Comparison of ENCODE assay signal across 15 cellular contexts in the genomic region with DNA sequence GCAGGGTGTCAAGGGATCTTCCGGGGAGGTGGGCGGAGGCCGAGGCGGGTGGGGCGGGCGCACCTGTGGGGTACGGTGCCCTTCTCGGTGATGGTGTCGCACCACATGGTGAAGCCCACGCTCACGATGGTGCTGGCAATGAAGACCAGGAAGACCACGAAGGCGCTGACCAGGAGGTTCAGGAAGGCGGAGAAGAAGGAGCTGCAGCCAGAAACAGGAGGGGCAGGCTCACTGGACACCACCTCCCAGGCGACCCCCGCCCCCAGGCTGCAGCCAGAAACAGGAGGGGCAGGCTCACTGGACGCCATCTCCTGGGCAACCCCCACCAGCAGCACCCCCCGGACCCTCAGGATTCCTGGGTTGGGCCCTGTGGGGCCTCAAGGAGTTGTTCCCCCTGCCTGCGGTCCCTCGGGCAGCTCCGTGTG. TPM values are rescaled to one million over a fixed set of nuclear protein-coding genes. Genes with fewer than 3 reads are reported as not detected.
DNase-seq lines count a peak whose midpoint lies in the region; TF ChIP-seq lines count a peak whose summit lies in the region.
"Had no signal": no experiment of that assay in that cellular context is flagged by ENCODE, and none has a peak within 500 bp of the region (broad histone marks: within the 10 kb centered on the region; RNA-seq: fewer than 3 reads in every experiment).

No MANE protein-coding gene starts in this region.

- H3K27me3 Mint-ChIP-seq in glutamatergic neuron (ENCODE audit: unreplicated experiment) (peaks cover 21% of the 10 kb centered on the region), MCF 10A (ENCODE audit: insufficient read depth, unreplicated experiment) (peaks cover 44% of the 10 kb centered on the region)

- H3K18ac ChIP-seq in neuronal stem cell (ENCODE audit: low read length) = no peak overlapping the region

- no peak overlapping the region for H3K27ac Mint-ChIP-seq in glutamatergic neuron (ENCODE audit: unreplicated experiment)
- H3K27ac Mint-ChIP-seq in MCF 10A (ENCODE audit: low read depth, unreplicated experiment) = no peak overlapping the region
- H3K27ac Mint-ChIP-seq: CD14-positive monocyte; CD8-positive, alpha-beta T cell had no signal

- DNase-seq in left ventricle myocardium inferior (peak; percentile 13), right atrium auricular region (ENCODE audit: low spot score) (no peak), glutamatergic neuron (peak; percentile 8), neuronal stem cell (ENCODE audit: low spot score) (no peak), mesenteric fat pad (ENCODE audit: low spot score) (no peak), NCI-H1417 treated with DMSO at 0.1 percent for 48 hours (lab: John Stamatoyannopoulos, UW) (no peak), MCF 10A (ENCODE audit: unreplicated experiment) (no peak)
- DNase-seq: CD8-positive, alpha-beta T cell; COR-L47; DMS153; GF-D8; IMR-90 had no signal

- TF ChIP-seq CTCF in left ventricle myocardium inferior (IDR thresholded peaks at IDR 0.05; ENCODE audit: borderline replicate concordance) (no peak), right atrium auricular region (IDR thresholded peaks at IDR 0.05) (no peak), glutamatergic neuron (IDR thresholded peaks at IDR 0.05; ENCODE audit: partially characterized antibody, unreplicated experiment) (no peak), MCF 10A (IDR thresholded peaks at IDR 0.05; ENCODE audit: unreplicated experiment) (no peak)

- H3K14ac ChIP-seq in neuronal stem cell (ENCODE audit: low read length) = peak overlapping the region; percentile 38

- H3K23ac ChIP-seq in neuronal stem cell (ENCODE audit: low read depth, low read length, poor library complexity) = peak overlapping the region; percentile 55

- no peak overlapping the region for H2AFZ ChIP-seq in neuronal stem cell (ENCODE audit: low read length)

- H2BK12ac ChIP-seq in neuronal stem cell (ENCODE audit: low read length) = no peak overlapping the region

- WGBS in neuronal stem cell (ENCODE audit: extremely low coverage in 2 of 2, insufficient read length in 2 of 2, insufficient replicate concordance in 1 of 2), 2 donors = no CpG with 5 or more reads among the region's 21 CpGs

- H4K91ac ChIP-seq in neuronal stem cell (ENCODE audit: low read depth, low read length, poor library complexity) = no peak overlapping the region

- no peak overlapping the region for H2BK5ac ChIP-seq in neuronal stem cell (ENCODE audit: low read length)

- H3K9ac ChIP-seq in neuronal stem cell (ENCODE audit: low read depth, low read length, poor library complexity) = no peak overlapping the region

- no peak overlapping the region for H3K4ac ChIP-seq in neuronal stem cell (ENCODE audit: low read length)

- H2AK5ac ChIP-seq in neuronal stem cell (ENCODE audit: low read depth, low read length) = no peak overlapping the region

- no peaks in the 10 kb centered on the region for H3K36me3 ChIP-seq in left ventricle myocardium inferior
- H3K36me3 ChIP-seq in right atrium auricular region = no peaks in the 10 kb centered on the region
- H3K36me3 ChIP-seq in neuronal stem cell (replicated peaks in 1 of 2; ENCODE audit: control insufficient read depth in 2 of 2, insufficient read depth in 2 of 2, low read length in 2 of 2) = no peaks in the 10 kb centered on the region

- H3K27me3 ChIP-seq in left ventricle myocardium inferior (ENCODE audit: low read depth) (peaks cover 78% of the 10 kb centered on the region), right atrium auricular region (no peaks in the 10 kb centered on the region), neuronal stem cell (ENCODE audit: control insufficient read depth in 3 of 3, insufficient read depth in 3 of 3, low read depth in 1 of 3, low read length in 3 of 3) (peaks cover 0 to 11% (median 3%) of the 10 kb centered on the region in 3 experiments)

- peaks cover 2% of the 10 kb centered on the region for H3K79me1 ChIP-seq in neuronal stem cell (ENCODE audit: low read depth, low read length)

- H3K4me3 ChIP-seq in left ventricle myocardium inferior (no peak overlapping the region), right atrium auricular region (no peak overlapping the region), neuronal stem cell (ENCODE audit: low read length in 2 of 2) (no peak overlapping the region)

- CTCF ChIA-PET in MCF 10A (lab: Yijun Ruan, JAX) = no interaction called here

- no peak overlapping the region for H4K8ac ChIP-seq in neuronal stem cell (ENCODE audit: low read depth, low read length)

- H3K4me2 ChIP-seq in neuronal stem cell (ENCODE audit: insufficient read depth, low read length, poor library complexity, severe bottlenecking) = no peak overlapping the region

- POLR2A ChIA-PET in MCF 10A (lab: Yijun Ruan, JAX) = no interaction called here

- intact Hi-C loops in left ventricle myocardium inferior (cut with micrococcal nuclease) = no loop called here
- intact Hi-C loops in MCF 10A (cut with micrococcal nuclease) = no loop called here

- H3K4me1 Mint-ChIP-seq in glutamatergic neuron (ENCODE audit: low read depth, unreplicated experiment) (no peaks in the 10 kb centered on the region), MCF 10A (ENCODE audit: insufficient read depth, unreplicated experiment) (peaks cover 5% of the 10 kb centered on the region)
- H3K4me1 Mint-ChIP-seq: CD14-positive monocyte had no signal

- peaks cover 5% of the 10 kb centered on the region for H3K36me3 Mint-ChIP-seq in glutamatergic neuron (ENCODE audit: unreplicated experiment)
- no peaks in the 10 kb centered on the region for H3K36me3 Mint-ChIP-seq in MCF 10A (ENCODE audit: insufficient read depth, unreplicated experiment)
- H3K36me3 Mint-ChIP-seq: CD14-positive monocyte; CD8-positive, alpha-beta T cell had no signal

- H3K9me3 ChIP-seq in left ventricle myocardium inferior (replicated peaks) (no peaks in the 10 kb centered on the region), right atrium auricular region (no peaks in the 10 kb centered on the region), neuronal stem cell (replicated peaks in 1 of 2; ENCODE audit: control insufficient read depth in 2 of 2, insufficient read depth in 1 of 2, low read depth in 1 of 2, low read length in 2 of 2) (peaks cover 0 to 1% of the 10 kb centered on the region in 2 donors)

- H3K9me3 Mint-ChIP-seq in glutamatergic neuron (ENCODE audit: unreplicated experiment) = peaks cover 7% of the 10 kb centered on the region
- H3K9me3 Mint-ChIP-seq in MCF 10A (ENCODE audit: unreplicated experiment) = no peaks in the 10 kb centered on the region
- H3K9me3 Mint-ChIP-seq: CD14-positive monocyte; CD8-positive, alpha-beta T cell had no signal

- H3K4me3 Mint-ChIP-seq in glutamatergic neuron (ENCODE audit: unreplicated experiment) (no peak overlapping the region), MCF 10A (ENCODE audit: unreplicated experiment) (no peak overlapping the region)
- H3K4me3 Mint-ChIP-seq: CD14-positive monocyte; CD8-positive, alpha-beta T cell had no signal

- H3K4me1 ChIP-seq in left ventricle myocardium inferior = peaks cover 26% of the 10 kb centered on the region
- peaks cover 0 to 20% of the 10 kb centered on the region in 2 donors for H3K4me1 ChIP-seq in right atrium auricular region
- H3K4me1 ChIP-seq in neuronal stem cell (ENCODE audit: control insufficient read depth in 2 of 2, insufficient read depth in 1 of 2, low read depth in 1 of 2, low read length in 2 of 2) = peaks cover 3 to 10% of the 10 kb centered on the region in 2 donors

- no TSS peak for BruUV-seq in MCF 10A (replicated peaks; lab: Mats Ljungman, UMichigan)

- H3K27ac ChIP-seq in left ventricle myocardium inferior (replicated peaks) (no peak overlapping the region), right atrium auricular region (no peak overlapping the region), neuronal stem cell (replicated peaks; ENCODE audit: low read length) (no peak overlapping the region)

- no peak overlapping the region for H2BK120ac ChIP-seq in neuronal stem cell (ENCODE audit: low read depth, low read length)

- H2BK15ac ChIP-seq in neuronal stem cell (ENCODE audit: low read length) = no peak overlapping the region

RNA-seq across cellular contexts. Expression of a gene that starts 7.6 kb away (rescaled TPM):
- total RNA-seq in left ventricle myocardium inferior = 0.49 TPM
- total RNA-seq in right atrium auricular region = 1 to 10 TPM in 1 of 2 donors, under 1 TPM in 1; 0.52 to 2.2 TPM
- 28.8 TPM for total RNA-seq in glutamatergic neuron (ENCODE audit: unreplicated experiment)
- polyA plus RNA-seq in neuronal stem cell (2013, experiment 1 of 2) = 3.0 TPM
- 2.8 TPM for polyA plus RNA-seq in neuronal stem cell (2013, experiment 2 of 2)
- total RNA-seq in mesenteric fat pad = not detected
- total RNA-seq in MCF 10A (2022) = not detected in 2 replicates
- total RNA-seq: CD8-positive, alpha-beta T cell; IMR-90 had no signal
- polyA plus RNA-seq: CD14-positive monocyte, IMR-90 had no signal

RNA-seq across cellular contexts. Expression of a gene that starts 17.4 kb away (rescaled TPM):
- 44.1 TPM for total RNA-seq in left ventricle myocardium inferior
- 100 to 1,000 TPM in 1 of 2 donors, 10 to 100 TPM in 1; 59.5 to 135 TPM for total RNA-seq in right atrium auricular region
- not detected for total RNA-seq in glutamatergic neuron (ENCODE audit: unreplicated experiment)
- polyA plus RNA-seq in neuronal stem cell (2013, experiment 1 of 2) = not detected
- polyA plus RNA-seq in neuronal stem cell (2013, experiment 2 of 2) = not detected
- total RNA-seq in mesenteric fat pad = 25.5 TPM
- total RNA-seq in MCF 10A (2022) = not detected in 2 replicates
- total RNA-seq: A673; CD8-positive, alpha-beta T cell; IMR-90 had no signal
- polyA plus RNA-seq: BJ, CD14-positive monocyte, IMR-90 had no signal

Comparison
In these comparisons a context has a peak if more than half of its experiments do, and no peak if none do; other contexts are left out.
1. DNase-seq: peak in left ventricle myocardium inferior (single experiment) and glutamatergic neuron (single experiment); none in right atrium auricular region (single experiment), neuronal stem cell (single experiment), mesenteric fat pad (single experiment), NCI-H1417 treated with DMSO at 0.1 percent for 48 hours (single experiment) and MCF 10A (single experiment).
2. RNA of a gene that starts 17.4 kb away (total RNA-seq): 59.5 to 135 TPM in right atrium auricular region, 44.1 TPM in left ventricle myocardium inferior (single experiment) and 25.5 TPM in mesenteric fat pad (single experiment); not detected in glutamatergic neuron (single experiment) and not detected in MCF 10A; every median in the first group is over 10 times any median in the second.